In the genomic region with DNA sequence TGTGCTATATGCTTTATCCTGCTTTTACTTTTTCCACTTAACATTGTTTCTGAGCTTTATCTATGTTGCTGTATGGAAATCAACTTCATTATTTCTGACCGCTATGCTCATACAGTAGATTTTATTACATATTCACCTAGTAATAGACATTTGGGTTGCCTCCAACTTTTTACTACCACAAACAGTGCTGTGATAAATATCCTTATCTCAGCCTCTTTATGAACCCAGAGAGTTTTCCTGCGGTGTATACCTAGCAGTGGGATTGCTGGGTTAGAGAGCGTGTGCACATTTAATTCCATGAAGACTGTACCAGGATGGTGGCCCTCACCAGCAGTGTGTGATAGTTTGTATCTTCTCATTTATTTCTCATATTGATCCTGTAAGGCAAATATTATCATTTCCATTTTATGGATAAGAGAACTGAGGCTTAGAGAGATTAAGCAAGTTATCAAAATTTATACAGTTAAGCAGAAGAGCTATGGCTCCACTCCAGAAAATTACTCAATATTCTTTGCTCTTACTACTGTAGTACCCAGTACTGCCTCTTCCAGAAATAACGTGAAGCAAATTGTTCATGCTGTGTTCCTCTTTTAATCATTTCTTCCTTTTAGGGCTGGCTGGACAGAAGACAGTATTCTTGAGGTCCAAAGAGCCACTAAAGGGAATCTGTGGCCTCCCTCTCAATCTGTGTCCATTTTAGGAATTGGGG, we compare ENCODE assay signal across 18 cellular contexts. TPM values are rescaled to one million over a fixed set of nuclear protein-coding genes. Genes with fewer than 3 reads are reported as not detected.
DNase-seq lines count a peak whose midpoint lies in the region; ATAC-seq and TF ChIP-seq lines count a peak whose summit lies in the region.
"Had no signal": no experiment of that assay in that cellular context is flagged by ENCODE, and none has a peak within 500 bp of the region (broad histone marks: within the 10 kb centered on the region; RNA-seq: fewer than 3 reads in every experiment).

No MANE protein-coding gene starts in this region.

- H3K4me2 ChIP-seq in osteoblast (ENCODE audit: insufficient read depth, low read length): no peak overlapping the region
- H3K4me2 ChIP-seq: GM23338 had no signal

- no peaks in the 10 kb centered on the region for H3K9me3 ChIP-seq in upper lobe of right lung
- H3K9me3 ChIP-seq in WERI-Rb-1 (ENCODE audit: severe bottlenecking): no peaks in the 10 kb centered on the region
- H3K9me3 ChIP-seq in osteoblast (ENCODE audit: low read depth, low read length): no peaks in the 10 kb centered on the region
- H3K9me3 ChIP-seq: BLaER1 treated with 17β-estradiol and CSF1 and Interleukin-3, amounts not matched to agents 10 nM and 100 nM had no signal

- H2AFZ ChIP-seq in osteoblast (ENCODE audit: low read length): no peak overlapping the region
- H2AFZ ChIP-seq: GM23338 had no signal

- H3K27ac ChIP-seq in VCaP (peak overlapping the region; percentile 77), upper lobe of right lung (no peak overlapping the region), WERI-Rb-1 (no peak overlapping the region), osteoblast (ENCODE audit: low read depth, low read length) (no peak overlapping the region)
- H3K27ac ChIP-seq: 22Rv1; BLaER1 treated with 17β-estradiol and CSF1 and Interleukin-3, amounts not matched to agents 10 nM and 100 nM; SJSA1 had no signal

- no peaks in the 10 kb centered on the region for H3K4me1 ChIP-seq in upper lobe of right lung
- no peaks in the 10 kb centered on the region for H3K4me1 ChIP-seq in osteoblast (ENCODE audit: insufficient read depth, low read length)
- H3K4me1 ChIP-seq: BLaER1 treated with 17β-estradiol and CSF1 and Interleukin-3, amounts not matched to agents 10 nM and 100 nM had no signal

- peaks cover 26% of the 10 kb centered on the region for H3K27me3 ChIP-seq in upper lobe of right lung
- no peaks in the 10 kb centered on the region for H3K27me3 ChIP-seq in WERI-Rb-1 (ENCODE audit: insufficient read depth, low read depth, severe bottlenecking)
- H3K27me3 ChIP-seq in osteoblast (ENCODE audit: insufficient read depth, low read length): peaks cover 29% of the 10 kb centered on the region
- H3K27me3 ChIP-seq: SJSA1 had no signal

- no peaks in the 10 kb centered on the region for H4K20me1 ChIP-seq in osteoblast (ENCODE audit: insufficient read depth, low read length)
- H4K20me1 ChIP-seq: BLaER1 treated with 17β-estradiol and CSF1 and Interleukin-3, amounts not matched to agents 10 nM and 100 nM had no signal

- intact Hi-C loops in upper lobe of right lung (cut with DNase I): no loop called here

- TF ChIP-seq CTCF in VCaP (conservative IDR thresholded peaks at IDR 0.05) (0 out of 2 replicates have a peak, but pooled peaks have one; percentile 6), upper lobe of right lung (IDR thresholded peaks at IDR 0.05) (no peak), WERI-Rb-1 (IDR thresholded peaks at IDR 0.05; ENCODE audit: low read depth, low read length) (no peak), osteoblast (IDR thresholded peaks at IDR 0.05; ENCODE audit: extremely low read depth, low read depth, low read length) (no peak)

- H3K79me2 ChIP-seq in osteoblast (ENCODE audit: insufficient read depth, low read length): no peaks in the 10 kb centered on the region

- H3K4me3 ChIP-seq in upper lobe of right lung: no peak overlapping the region
- H3K4me3 ChIP-seq in WERI-Rb-1 (ENCODE audit: low read depth, low read length): no peak overlapping the region
- no peak overlapping the region for H3K4me3 ChIP-seq in osteoblast (ENCODE audit: insufficient read depth, low read length)
- H3K4me3 ChIP-seq: BLaER1 treated with 17β-estradiol and CSF1 and Interleukin-3, amounts not matched to agents 10 nM and 100 nM; GM12878; GM23338; SJSA1 had no signal

- DNase-seq in NOMO-1 treated with DMSO at 0.1 percent for 48 hours (lab: John Stamatoyannopoulos, UW; ENCODE audit: unreplicated experiment): peak; percentile 47
- DNase-seq in NOMO-1 treated with dmso at 0.1 percent for 144 hours (lab: John Stamatoyannopoulos, UW; ENCODE audit: unreplicated experiment): no peak
- no peak for DNase-seq in left lobe of liver (ENCODE audit: low spot score)
- DNase-seq in upper lobe of right lung: no peak
- DNase-seq in WERI-Rb-1: no peak
- DNase-seq in osteoblast (ENCODE audit: insufficient read length, low spot score, missing footprints): no peak
- DNase-seq: DND-41, NCI-H2029, NCI-H2171 had no signal

- no peaks in the 10 kb centered on the region for H3K36me3 ChIP-seq in upper lobe of right lung
- H3K36me3 ChIP-seq in WERI-Rb-1: no peaks in the 10 kb centered on the region
- no peaks in the 10 kb centered on the region for H3K36me3 ChIP-seq in osteoblast (ENCODE audit: insufficient read depth, low read length)
- H3K36me3 ChIP-seq: BLaER1 treated with 17β-estradiol and CSF1 and Interleukin-3, amounts not matched to agents 10 nM and 100 nM; SJSA1 had no signal

- ATAC-seq in left lobe of liver (peak; percentile 13), upper lobe of right lung (peak; percentile 68), GM21360 (IDR thresholded peaks at IDR 0.05; ENCODE audit: unreplicated experiment) (no peak)
- ATAC-seq: GM12878, GM23338 had no signal

RNA-seq across cellular contexts. Expression of a gene that starts 26.3 kb away (rescaled TPM):
- total RNA-seq in left lobe of liver (not detected), upper lobe of right lung (not detected), osteoblast (not detected in 2 replicates)
- total RNA-seq: GM12878, GM23338, NCI-H460, RPMI7951, SJSA1 had no signal

RNA-seq across cellular contexts. Expression of a gene that starts 50.8 kb away (rescaled TPM):
- total RNA-seq in left lobe of liver (43.8 TPM), upper lobe of right lung (191 TPM), osteoblast (167 and 174 TPM in 2 replicates)
